8 cellular contexts compared by ENCODE assay signal in genomic region chr3:52291508-52292181, GRCh38. TPM values are rescaled to one million over a fixed set of nuclear protein-coding genes. Genes with fewer than 3 reads are reported as not detected.
DNase-seq lines count a peak whose midpoint lies in the region; ATAC-seq and TF ChIP-seq lines count a peak whose summit lies in the region.

No MANE protein-coding gene starts in this region.

- H4K20me1 ChIP-seq in BLaER1: peaks cover 13% of the 10 kb centered on the region; the same call in 1 of the 2 replicates

- peak; percentile 45; the same call in 1 of the 2 replicates for TF ChIP-seq CTCF in HEK293 (tag by site-specific recombination; IDR thresholded peaks at IDR 0.05)
- TF ChIP-seq CTCF in thyroid gland (IDR thresholded peaks at IDR 0.05): peak in 4 of 6 experiments; percentile 26 to 55 (median 44)

- no peak for TF ChIP-seq POLR2A in thyroid gland (IDR thresholded peaks at IDR 0.05)

- POLR2A ChIA-PET in HEK293 (lab: Yijun Ruan, JAX): interaction anchor here (0.9 kb wide), 1 partner anchor 12 kb away, joined by 4 read pairs; no protein-coding TSS in a partner anchor
- POLR2A ChIA-PET in activated CD8-positive, alpha-beta T cell treated with anti-CD3 and anti-CD28 coated beads, Interleukin-2, amount 10 ng/mL, durations not matched to agents 7 days and 5 days (lab: Charles Lee): interaction anchor here (0.6 kb wide), 1 partner anchor 10 kb away, joined by 4 read pairs; no protein-coding TSS in a partner anchor

- peak overlapping the region; percentile 95; the same call in 1 of the 2 replicates for H3K4me2 ChIP-seq in BLaER1

- H3K4me1 Mint-ChIP-seq in activated CD8-positive, alpha-beta T cell treated with anti-CD3 and anti-CD28 coated beads, Interleukin-2, amount 10 ng/mL, durations not matched to agents 7 days and 5 days (ENCODE audit: low read depth): peaks cover 34% of the 10 kb centered on the region

- no peaks in the 10 kb centered on the region for H3K9me3 Mint-ChIP-seq in activated CD8-positive, alpha-beta T cell treated with anti-CD3 and anti-CD28 coated beads, Interleukin-2, amount 10 ng/mL, durations not matched to agents 7 days and 5 days (ENCODE audit: insufficient read depth)

- H3K4me3 Mint-ChIP-seq in activated CD8-positive, alpha-beta T cell treated with anti-CD3 and anti-CD28 coated beads, Interleukin-2, amount 10 ng/mL, durations not matched to agents 7 days and 5 days: no peak overlapping the region

- H3K4me1 ChIP-seq in BLaER1: peaks cover 50% of the 10 kb centered on the region
- no peaks in the 10 kb centered on the region for H3K4me1 ChIP-seq in HEK293 (ENCODE audit: control insufficient read depth, insufficient read depth, low read length)
- H3K4me1 ChIP-seq in thyroid gland: peaks cover 8 to 13% of the 10 kb centered on the region in 2 donors

- H3K27me3 ChIP-seq in BLaER1: no peaks in the 10 kb centered on the region
- H3K27me3 ChIP-seq in thyroid gland: no peaks in the 10 kb centered on the region

- CTCF ChIA-PET in HEK293 (lab: Yijun Ruan, JAX): interaction anchor here (0.6 to 3.0 kb wide), 4 partner anchors 8 to 156 kb away, joined by 3 to 33 read pairs (median 4); no protein-coding TSS in a partner anchor
- CTCF ChIA-PET in activated CD8-positive, alpha-beta T cell treated with anti-CD3 and anti-CD28 coated beads, Interleukin-2, amount 10 ng/mL, durations not matched to agents 7 days and 5 days (lab: Charles Lee): interaction anchor here (0.6 to 7.9 kb wide), 11 partner anchors 8 to 94 kb away, joined by 3 to 102 read pairs (median 3); partner anchors contain the start of gene WDR82

- H3K9me3 ChIP-seq in BLaER1 (no peaks in the 10 kb centered on the region), HEK293 (ENCODE audit: control insufficient read depth, insufficient read depth, low read depth, low read length) (no peaks in the 10 kb centered on the region), thyroid gland (no peaks in the 10 kb centered on the region)

- DNase-seq in activated CD8-positive, alpha-beta T cell treated with anti-CD3 and anti-CD28 coated beads, Interleukin-2, amount 10 ng/mL, durations not matched to agents 7 days and 5 days: peak; percentile 70
- peak; percentile 54 for DNase-seq in germinal center (ENCODE audit: low spot score)
- peak; percentile 20 to 22 for DNase-seq in thyroid gland
- no peak for DNase-seq in HPDE6-E6E7 (ENCODE audit: extremely low spot score)

- peaks cover 34% of the 10 kb centered on the region for H3K36me3 ChIP-seq in BLaER1
- peaks cover 0 to 22% of the 10 kb centered on the region in 2 experiments; a peak in 1 of 3 replicates for H3K36me3 ChIP-seq in HEK293 (ENCODE audit: control insufficient read depth in 2 of 2, insufficient read depth in 1 of 2, low read length in 2 of 2)
- H3K36me3 ChIP-seq in thyroid gland: peaks cover 5 to 6% of the 10 kb centered on the region in 2 donors

- H3K4me3 ChIP-seq in BLaER1 (no peak overlapping the region), HEK293 (ENCODE audit: low read depth, low read length) (no peak overlapping the region), thyroid gland (replicated peaks in 1 of 3) (no peak overlapping the region)

- no peaks in the 10 kb centered on the region for H3K27me3 Mint-ChIP-seq in activated CD8-positive, alpha-beta T cell treated with anti-CD3 and anti-CD28 coated beads, Interleukin-2, amount 10 ng/mL, durations not matched to agents 7 days and 5 days (ENCODE audit: low read depth)

- ATAC-seq in activated CD8-positive, alpha-beta T cell treated with anti-CD3 and anti-CD28 coated beads, Interleukin-2, amount 10 ng/mL, durations not matched to agents 7 days and 5 days: peak; percentile 23
- ATAC-seq in GM19324 (IDR thresholded peaks at IDR 0.05; ENCODE audit: low FRiP score, unreplicated experiment): no peak
- ATAC-seq in GM19467 (IDR thresholded peaks at IDR 0.05; ENCODE audit: unreplicated experiment): no peak

- H3K27ac ChIP-seq in BLaER1: no peak overlapping the region
- H3K27ac ChIP-seq in HEK293 (ENCODE audit: extremely low read depth, low read depth, low read length): no peak overlapping the region
- no peak overlapping the region for H3K27ac ChIP-seq in thyroid gland

- 81 to 83% methylated on average over 7 of the region's 7 CpGs for WGBS in thyroid gland, 2 donors

- intact Hi-C loops in thyroid gland (cut with DNase I): loop anchor here (5.0 kb wide), 2 partner anchors 51 to 54 kb away; partner anchors contain the start of gene TWF2

- peaks cover 17% of the 10 kb centered on the region for H3K36me3 Mint-ChIP-seq in activated CD8-positive, alpha-beta T cell treated with anti-CD3 and anti-CD28 coated beads, Interleukin-2, amount 10 ng/mL, durations not matched to agents 7 days and 5 days (ENCODE audit: low read depth)

- peak overlapping the region; percentile 8; the same call in 1 of the 2 replicates for H3K9ac ChIP-seq in BLaER1

- H3K27ac Mint-ChIP-seq in activated CD8-positive, alpha-beta T cell treated with anti-CD3 and anti-CD28 coated beads, Interleukin-2, amount 10 ng/mL, durations not matched to agents 7 days and 5 days: peak overlapping the region; percentile 78

TF ChIP-seq in HEK293, 187 proteins besides CTCF, POLR2A, EP300 and RAD21:
- no peak for TF ChIP-seq YY1 (tag by site-specific recombination; IDR thresholded peaks at IDR 0.05)
- TF ChIP-seq ZNF223 (tag by site-specific recombination; IDR thresholded peaks at IDR 0.05): no peak
- peak; percentile 49 for TF ChIP-seq ZNF654 (tag by site-specific recombination; IDR thresholded peaks at IDR 0.05; ENCODE audit: low read depth)
- no peak for TF ChIP-seq ZNF140 (tag by site-specific recombination; IDR thresholded peaks at IDR 0.05)
- TF ChIP-seq ZNF76 (tag by site-specific recombination; IDR thresholded peaks at IDR 0.05; ENCODE audit: borderline replicate concordance, low read depth): no peak
- TF ChIP-seq ZNF146 (tag by site-specific recombination; IDR thresholded peaks at IDR 0.05): no peak
- TF ChIP-seq ZXDB (tag by site-specific recombination; IDR thresholded peaks at IDR 0.05): no peak

RNA-seq across cellular contexts. Expression of gene GLYCTK, which starts 4.0 kb away (rescaled TPM):
- 10 to 100 TPM; 24.7 to 25.6 TPM for total RNA-seq in activated CD8-positive, alpha-beta T cell treated with anti-CD3 and anti-CD28 coated beads, Interleukin-2, amount 10 ng/mL, durations not matched to agents 7 days and 5 days
- total RNA-seq in thyroid gland: 10 to 100 TPM in 3 of 4 donors, 1 to 10 TPM in 1; 8.9 to 20.3 (median 15.3) TPM

RNA-seq across cellular contexts. Expression of gene WDR82, which starts 13.2 kb away (rescaled TPM):
- 100 to 1,000 TPM; 131 TPM for total RNA-seq in activated CD8-positive, alpha-beta T cell treated with anti-CD3 and anti-CD28 coated beads, Interleukin-2, amount 10 ng/mL, durations not matched to agents 7 days and 5 days
- 10 to 100 TPM; 66.4 to 76.4 (median 72.2) TPM for total RNA-seq in thyroid gland

RNA-seq across cellular contexts. Expression of gene DNAH1, which starts 24.5 kb away (rescaled TPM):
- 10 to 100 TPM; 18.1 to 20.2 TPM for total RNA-seq in activated CD8-positive, alpha-beta T cell treated with anti-CD3 and anti-CD28 coated beads, Interleukin-2, amount 10 ng/mL, durations not matched to agents 7 days and 5 days
- total RNA-seq in thyroid gland: 10 to 100 TPM in 1 of 4 donors, 1 to 10 TPM in 3; 4.6 to 14.2 (median 7.5) TPM

RNA-seq across cellular contexts. Expression of gene PPM1M, which starts 46.1 kb away (rescaled TPM):
- total RNA-seq in activated CD8-positive, alpha-beta T cell treated with anti-CD3 and anti-CD28 coated beads, Interleukin-2, amount 10 ng/mL, durations not matched to agents 7 days and 5 days: 10 to 100 TPM; 90.7 to 91.9 TPM
- 10 to 100 TPM; 15.8 to 22.8 (median 18.0) TPM for total RNA-seq in thyroid gland

RNA-seq across cellular contexts. Expression of gene TWF2, which starts 52.7 kb away (rescaled TPM):
- total RNA-seq in activated CD8-positive, alpha-beta T cell treated with anti-CD3 and anti-CD28 coated beads, Interleukin-2, amount 10 ng/mL, durations not matched to agents 7 days and 5 days: 100 to 1,000 TPM; 154 to 162 TPM
- total RNA-seq in thyroid gland: 10 to 100 TPM; 28.3 to 61.1 (median 50.4) TPM
